In the genomic region with DNA sequence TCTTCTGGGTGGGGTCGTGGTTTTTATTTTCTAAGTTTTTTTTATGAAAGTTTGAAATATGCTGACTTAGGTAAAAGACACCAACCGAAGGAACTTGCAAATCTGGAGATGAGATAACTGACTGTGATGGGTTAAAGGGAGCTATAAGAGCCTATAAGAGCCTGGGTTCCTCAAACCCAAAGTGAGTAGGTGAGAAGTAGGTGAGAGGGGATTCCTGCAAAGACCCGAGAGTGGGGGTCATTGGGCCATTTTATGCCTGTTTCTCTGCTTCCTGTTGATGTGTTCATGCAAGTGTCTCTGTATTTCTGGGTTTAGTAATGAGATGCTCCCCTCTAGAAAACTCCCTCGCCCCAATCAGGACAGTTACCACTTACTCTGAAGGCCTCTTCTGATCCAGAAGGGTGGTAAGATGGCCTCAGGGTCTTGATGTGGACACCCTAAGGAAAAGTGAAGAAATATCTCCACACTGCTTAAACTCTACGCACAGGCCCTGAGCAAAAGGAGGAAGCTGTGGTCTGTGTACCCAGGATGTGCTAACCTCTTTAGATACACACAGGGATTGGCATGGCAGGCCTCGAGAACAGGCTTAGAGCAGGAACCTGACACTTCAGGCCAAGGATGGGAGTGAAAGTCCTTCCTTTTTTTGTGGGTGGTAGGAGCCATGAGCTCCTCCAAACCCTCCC, we compare ENCODE assay signal across 8 cellular contexts. TPM values are rescaled to one million over a fixed set of nuclear protein-coding genes. Genes with fewer than 3 reads are reported as not detected.
DNase-seq lines count a peak whose midpoint lies in the region; ATAC-seq and TF ChIP-seq lines count a peak whose summit lies in the region.

No MANE protein-coding gene starts in this region.

- peak; percentile 49 for DNase-seq in EH (ENCODE audit: low read depth)
- peak; percentile 78 for DNase-seq in OCI-LY7 (ENCODE audit: low spot score)
- DNase-seq in kidney tubule cell (ENCODE audit: low spot score), result no peak
- no peak for DNase-seq in activated CD4-positive, CD25-positive, alpha-beta regulatory T cell (lab: John Stamatoyannopoulos, UW)
- DNase-seq in ACHN, result no peak

- H3K9me3 Mint-ChIP-seq in dendritic cell treated with granulocyte-macrophage colony-stimulating factor and Interleukin-4, amounts not matched to agents 40 ng/mL and 50 ng/mL, for 4 days, result no peaks in the 10 kb centered on the region

- peaks cover 28% of the 10 kb centered on the region for H4K20me1 ChIP-seq in OCI-LY7 (ENCODE audit: insufficient read depth, low read length)

- H3K4me2 ChIP-seq in OCI-LY7 (ENCODE audit: low read length), result peak overlapping the region; percentile 96

- no peaks in the 10 kb centered on the region for H3K9me2 ChIP-seq in OCI-LY7 (ENCODE audit: insufficient read depth, low read length)

- in situ Hi-C loops in ACHN (cut with HindIII; ENCODE audit: low pct_ligation_motif_present, low pct_unique_long_range_greater_than_20kb, low sequenced_read_pairs), result no loop called here

- H3K9me3 ChIP-seq in OCI-LY7 (ENCODE audit: low read length) (no peaks in the 10 kb centered on the region), muscle layer of duodenum (ENCODE audit: control insufficient read depth in 1 of 2, low read length in 2 of 2) (no peaks in the 10 kb centered on the region)

- peaks cover 63% of the 10 kb centered on the region for H3K79me2 ChIP-seq in OCI-LY7 (ENCODE audit: insufficient read depth, low read depth, low read length)

- POLR2A ChIA-PET in OCI-LY7 (lab: Charles Lee), result interaction anchor here (0.5 to 2.1 kb wide), 16 partner anchors 10 to 142 kb away, joined by 3 to 15 read pairs (median 4); no protein-coding TSS in a partner anchor

- H3K27ac ChIP-seq in OCI-LY7 (ENCODE audit: low read depth, low read length, poor library complexity, severe bottlenecking) (peak overlapping the region; percentile 66), muscle layer of duodenum (ENCODE audit: low read length) (peak overlapping the region; percentile 62)

- peaks cover 19% of the 10 kb centered on the region for H3K27me3 ChIP-seq in muscle layer of duodenum (ENCODE audit: low read depth, low read length)

- H3K36me3 Mint-ChIP-seq in dendritic cell treated with granulocyte-macrophage colony-stimulating factor and Interleukin-4, amounts not matched to agents 40 ng/mL and 50 ng/mL, for 4 days (ENCODE audit: low read depth), result peaks cover 64% of the 10 kb centered on the region

- H3K4me1 Mint-ChIP-seq in dendritic cell treated with granulocyte-macrophage colony-stimulating factor and Interleukin-4, amounts not matched to agents 40 ng/mL and 50 ng/mL, for 4 days (ENCODE audit: low read depth), result peaks cover 75% of the 10 kb centered on the region

- TSS peak; percentile 67 for BruUV-seq in OCI-LY7 (replicated peaks; lab: Mats Ljungman, UMichigan)

- H3K27me3 Mint-ChIP-seq in dendritic cell treated with granulocyte-macrophage colony-stimulating factor and Interleukin-4, amounts not matched to agents 40 ng/mL and 50 ng/mL, for 4 days, result peaks cover 9% of the 10 kb centered on the region

- intact Hi-C loops in OCI-LY7 (cut with micrococcal nuclease; ENCODE audit: unreplicated experiment), result loop anchor here (5.0 kb wide), 1 partner anchor 137 kb away; no protein-coding TSS in a partner anchor
- intact Hi-C loops in dendritic cell treated with granulocyte-macrophage colony-stimulating factor and Interleukin-4, amounts not matched to agents 40 ng/mL and 50 ng/mL, for 4 days (cut with micrococcal nuclease), result loop anchor here (1.0 to 2.0 kb wide), 2 partner anchors 10 to 39 kb away; no protein-coding TSS in a partner anchor

- H3K36me3 ChIP-seq in OCI-LY7 (ENCODE audit: insufficient read depth, low read length), result peaks cover 37% of the 10 kb centered on the region
- H3K36me3 ChIP-seq in muscle layer of duodenum (ENCODE audit: control insufficient read depth in 1 of 2, insufficient read depth in 2 of 2, low read length in 2 of 2), result no peaks in the 10 kb centered on the region

- H3K4me3 ChIP-seq in OCI-LY7 (ENCODE audit: low read depth, low read length, poor library complexity, severe bottlenecking) (peak overlapping the region; percentile 79), muscle layer of duodenum (ENCODE audit: low read depth in 1 of 2, low read length in 2 of 2) (peak overlapping the region; percentile 66 to 72)

- TF ChIP-seq CTCF in OCI-LY7 (conservative IDR thresholded peaks at IDR 0.05; ENCODE audit: low read length), result no peak

- H3K4me1 ChIP-seq in OCI-LY7 (ENCODE audit: insufficient read depth, low read length, poor library complexity, severe bottlenecking), result peaks cover 50% of the 10 kb centered on the region
- peaks cover 0 to 13% of the 10 kb centered on the region in 2 donors for H3K4me1 ChIP-seq in muscle layer of duodenum (ENCODE audit: control insufficient read depth in 1 of 2, insufficient read depth in 2 of 2, low read length in 2 of 2)

- H2AFZ ChIP-seq in OCI-LY7 (ENCODE audit: low read length), result no peak overlapping the region

- peak overlapping the region; percentile 96 for H3K4me3 Mint-ChIP-seq in dendritic cell treated with granulocyte-macrophage colony-stimulating factor and Interleukin-4, amounts not matched to agents 40 ng/mL and 50 ng/mL, for 4 days

- H3K27ac Mint-ChIP-seq in dendritic cell treated with granulocyte-macrophage colony-stimulating factor and Interleukin-4, amounts not matched to agents 40 ng/mL and 50 ng/mL, for 4 days, result peak overlapping the region; percentile 93

- CTCF ChIA-PET in OCI-LY7 (lab: Charles Lee; ENCODE audit: unreplicated experiment), result interaction anchor here (0.7 to 1.5 kb wide), 4 partner anchors 24 to 38 kb away, joined by 3 to 8 read pairs (median 6); no protein-coding TSS in a partner anchor

- peak; percentile 35 for ATAC-seq in GM21737 (IDR thresholded peaks at IDR 0.05; ENCODE audit: unreplicated experiment)

RNA-seq across cellular contexts. Expression of a gene that starts 1.8 kb away (rescaled TPM):
- total RNA-seq in OCI-LY7 (2014; rRNA removed; shearing (Covaris generic)), result 79.4 and 88.8 TPM in 2 replicates
- total RNA-seq in OCI-LY7 (2022), result 78.2 and 81.2 TPM in 2 replicates

Comparison
In these comparisons a context has a peak if more than half of its experiments do, and no peak if none do; other contexts are left out.
1. DNase-seq: peak in EH (single experiment) and OCI-LY7 (single experiment); none in kidney tubule cell (single experiment), activated CD4-positive, CD25-positive, alpha-beta regulatory T cell (0 of 4) and ACHN (single experiment).